Comparison of ENCODE assay signal across 8 cellular contexts in genomic region chr20:19806276-19806675, GRCh38. TPM values are rescaled to one million over a fixed set of nuclear protein-coding genes. Genes with fewer than 3 reads are reported as not detected.
DNase-seq lines count a peak whose midpoint lies in the region; TF ChIP-seq lines count a peak whose summit lies in the region.
"Not testable (repeated sequence)": the region's sequence is repeated elsewhere in the genome, so short reads cannot be mapped to it uniquely, and the experiment has no call there.
"Had no signal": no experiment of that assay in that cellular context is flagged by ENCODE, and none has a peak within 500 bp of the region (broad histone marks: within the 10 kb centered on the region; RNA-seq: fewer than 3 reads in every experiment).

No MANE protein-coding gene starts in this region.

- intact Hi-C loops in breast epithelium (cut with DNase I; ENCODE audit: low total_unique reads); esophagus squamous epithelium (cut with DNase I); stomach (cut with DNase I; ENCODE audit: low total_unique reads); uterus (cut with DNase I; ENCODE audit: low total_unique reads): not testable (repeated sequence)

- not testable (repeated sequence) for TF ChIP-seq CTCF in C4-2B (conservative IDR thresholded peaks at IDR 0.05); RWPE1 (conservative IDR thresholded peaks at IDR 0.05; ENCODE audit: low read depth); breast epithelium (IDR thresholded peaks at IDR 0.05); esophagus squamous epithelium (IDR thresholded peaks at IDR 0.05); right atrium auricular region (IDR thresholded peaks at IDR 0.05); stomach (IDR thresholded peaks at IDR 0.05); uterus (IDR thresholded peaks at IDR 0.05)

- not testable (repeated sequence) for TF ChIP-seq EP300 in stomach (IDR thresholded peaks at IDR 0.05)

- not testable (repeated sequence) for H3K36me3 ChIP-seq in breast epithelium, right atrium auricular region, uterus
- H3K36me3 ChIP-seq in esophagus squamous epithelium, result peaks cover 0 to 53% (median 4%) of the 10 kb centered on the region in 3 donors
- H3K36me3 ChIP-seq in stomach, result peaks cover 0 to 33% (median 32%) of the 10 kb centered on the region in 4 donors

- H3K27ac ChIP-seq in C4-2B (peak overlapping the region; percentile 89), RWPE1 (peak overlapping the region; percentile 93), breast epithelium (peak overlapping the region; percentile 34 to 64), esophagus squamous epithelium (peak overlapping the region; percentile 27 to 71 (median 59)), right atrium auricular region (peak overlapping the region; percentile 2 to 42), stomach (peak overlapping the region in 4 of 5 donors; percentile 7 to 60 (median 35)), uterus (peak overlapping the region; percentile 38 to 51)

- not testable (repeated sequence) for DNase-seq in RWPE1 (ENCODE audit: low spot score); breast epithelium (ENCODE audit: low spot score in 2 of 2); esophagus squamous epithelium (lab: John Stamatoyannopoulos, UW); right atrium auricular region (ENCODE audit: low spot score); stomach; uterus

- H3K4me1 ChIP-seq in breast epithelium (peaks cover 0 to 12% of the 10 kb centered on the region in 2 donors), esophagus squamous epithelium (peaks cover 0 to 29% (median 18%) of the 10 kb centered on the region in 3 donors), right atrium auricular region (peaks cover 0 to 46% of the 10 kb centered on the region in 2 donors), stomach (peaks cover 13 to 29% (median 18%) of the 10 kb centered on the region in 4 donors)
- H3K4me1 ChIP-seq in uterus, result not testable (repeated sequence)

- H3K27me3 ChIP-seq in breast epithelium, esophagus squamous epithelium, right atrium auricular region, stomach, uterus: not testable (repeated sequence)

- TF ChIP-seq POLR2A in breast epithelium (IDR thresholded peaks at IDR 0.05); esophagus squamous epithelium (IDR thresholded peaks at IDR 0.05); stomach (IDR thresholded peaks at IDR 0.05); uterus (IDR thresholded peaks at IDR 0.05): not testable (repeated sequence)

- not testable (repeated sequence) for H3K4me3 ChIP-seq in breast epithelium, esophagus squamous epithelium, right atrium auricular region, stomach, uterus

- 70 to 71% methylated on average over 7 of the region's 7 CpGs for WGBS in esophagus squamous epithelium, 2 donors
- WGBS in stomach, 5 donors, result 76 to 89% (median 85%) methylated on average over 7 of the region's 7 CpGs

- POLR2A ChIA-PET in RWPE1 (lab: Yijun Ruan, JAX; ENCODE audit: low non-redundant PET), result not testable (repeated sequence)

- CTCF ChIA-PET in RWPE1 (lab: Yijun Ruan, JAX), result not testable (repeated sequence)

- H3K9me3 ChIP-seq in breast epithelium, esophagus squamous epithelium, right atrium auricular region, stomach, uterus: not testable (repeated sequence)

RNA-seq across cellular contexts. Expression of gene RIN2, which starts 48.2 kb away (rescaled TPM):
- total RNA-seq in breast epithelium (100 to 1,000 TPM in 2 of 3 donors, 10 to 100 TPM in 1; 82.7 to 114 (median 104) TPM), esophagus squamous epithelium (10 to 100 TPM; 29.5 to 77.4 (median 50.8) TPM), right atrium auricular region (10 to 100 TPM; 33.1 to 56.6 TPM), stomach (10 to 100 TPM in 4 of 5 donors, 1 to 10 TPM in 1; 9.9 to 82.7 (median 55.4) TPM), uterus (10 to 100 TPM; 29.7 to 77.5 (median 59.6) TPM)
- 10 to 100 TPM; 11.1 to 19.4 (median 19.4) TPM for polyA plus RNA-seq in stomach
- polyA plus RNA-seq: CD4-positive, CD25-positive, alpha-beta regulatory T cell had no signal

Comparison
In these comparisons a context has a peak if more than half of its experiments do, and no peak if none do; other contexts are left out.
1. H3K27ac ChIP-seq: peak in every context shown above with its lines; median percentile 93 in RWPE1; 89 in C4-2B; 59 in esophagus squamous epithelium; 49 in breast epithelium; 44 in uterus; 35 in stomach; 22 in right atrium auricular region.